25 cellular contexts compared by ENCODE assay signal in the genomic region with DNA sequence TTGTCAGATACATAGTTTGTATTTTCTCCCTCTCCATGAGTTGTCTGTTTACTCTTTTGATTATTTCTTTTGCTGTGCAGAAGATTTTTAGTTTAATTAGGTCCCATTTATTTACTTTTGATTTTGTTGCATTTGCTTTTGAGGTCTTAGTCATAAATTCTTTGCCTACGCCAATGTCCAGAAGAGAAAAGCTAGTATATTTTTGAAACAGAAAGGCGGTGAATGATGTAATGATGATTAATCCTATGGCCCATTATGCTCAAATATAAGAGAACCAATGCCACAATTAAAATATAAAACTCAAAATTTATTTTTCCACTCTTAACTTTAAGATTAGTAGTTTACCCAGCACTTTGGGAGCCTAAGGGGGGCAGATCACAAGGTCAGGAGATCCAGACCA. TPM values are rescaled to one million over a fixed set of nuclear protein-coding genes. Genes with fewer than 3 reads are reported as not detected.
"Had no signal": no experiment of that assay in that cellular context is flagged by ENCODE, and none has a peak within 500 bp of the region (broad histone marks: within the 10 kb centered on the region; RNA-seq: fewer than 3 reads in every experiment).

No MANE protein-coding gene starts in this region.

- ATAC-seq: activated naive CD4-positive, alpha-beta T cell treated with anti-CD3 and anti-CD28 coated beads, Interleukin-2, amount 50 U/mL, for 72 hours; activated naive CD8-positive, alpha-beta T cell treated with anti-CD3 and anti-CD28 coated beads, Interleukin-2, amount 50 U/mL, for 24 hours; activated T-cell treated with anti-CD3 and anti-CD28 coated beads, Interleukin-2, amount 50 U/mL, for 4 hours; T-cell had no signal

- H3K4me3 ChIP-seq: ascending aorta had no signal

- DNase-seq: activated CD4-positive, alpha-beta memory T cell treated with anti-CD3 and anti-CD28 coated beads for 36 hours; activated CD4-positive, alpha-beta T cell treated with anti-CD3 and anti-CD28 coated beads, Interleukin-2, amount 10 ng/mL, durations not matched to agents 7 days and 5 days; activated CD4-positive, CD25-positive, alpha-beta regulatory T cell; activated CD8-positive, alpha-beta memory T cell treated with anti-CD3 and anti-CD28 coated beads for 24 hours; activated effector memory CD4-positive, alpha-beta T cell treated with anti-CD3 and anti-CD28 coated beads, Interleukin-2, amount 50 U/mL, for 16 hours; activated naive CD4-positive, alpha-beta T cell treated with Interleukin-2 at 50 U/mL for 16 hours; activated naive CD8-positive, alpha-beta T cell treated with anti-CD3 and anti-CD28 coated beads, Interleukin-2, amount 50 U/mL, for 24 hours; activated T-cell treated with anti-CD3 and anti-CD28 coated beads, Interleukin-2, amount 50 U/mL, for 4 hours; amniotic stem cell; brain microvascular endothelial cell; caudate nucleus; NCI-H1105 treated with DMSO at 0.1 percent for 48 hours; NCI-H146; NCI-H187 treated with DMSO at 0.1 percent for 48 hours; NCI-H2081 treated with DMSO at 0.1 percent for 48 hours; NCI-H446; NCI-H524; SHP77; T-cell; T-helper 2 cell; T1000 had no signal

- H3K36me3 ChIP-seq: ascending aorta, brain microvascular endothelial cell had no signal

- H3K27me3 ChIP-seq: ascending aorta, brain microvascular endothelial cell had no signal

- H3K27ac ChIP-seq: ascending aorta, brain microvascular endothelial cell, VCaP had no signal

- H3K4me1 ChIP-seq: ascending aorta had no signal

- H3K9me3 ChIP-seq: ascending aorta had no signal

RNA-seq across cellular contexts. Expression of a gene that starts 59.8 kb away (rescaled TPM):
- total RNA-seq: activated CD4-positive, alpha-beta memory T cell treated with anti-CD3 and anti-CD28 coated beads for 36 hours; activated CD4-positive, alpha-beta T cell treated with anti-CD3 and anti-CD28 coated beads, Interleukin-2, amount 10 ng/mL, durations not matched to agents 7 days and 5 days; activated naive CD4-positive, alpha-beta T cell treated with anti-CD3 and anti-CD28 coated beads, Interleukin-2, amount 50 U/mL, for 72 hours; activated T-cell treated with anti-CD3 and anti-CD28 coated beads, Interleukin-2, amount 50 U/mL, for 4 hours; ascending aorta; SK-MEL-5; T-cell had no signal
